In genomic region chr10:116947838-116948529, GRCh38 we compare ENCODE assay signal across 8 cellular contexts. TPM values are rescaled to one million over a fixed set of nuclear protein-coding genes. Genes with fewer than 3 reads are reported as not detected.
DNase-seq lines count a peak whose midpoint lies in the region; ATAC-seq and TF ChIP-seq lines count a peak whose summit lies in the region.

No MANE protein-coding gene starts in this region.

- no peaks in the 10 kb centered on the region for H3K4me1 Mint-ChIP-seq in activated T-helper 2 cell treated with anti-CD3 and anti-CD28 coated beads, Interferon-gamma antibody, Interleukin-2, Interleukin-4, amounts not matched to agents 10 μg/mL and 5 μg/mL and 100 μg/mL, durations not matched to agents 14 hours and 24 hours and 36 hours (ENCODE audit: low read depth)

- no peaks in the 10 kb centered on the region for H3K27me3 Mint-ChIP-seq in activated T-helper 2 cell treated with anti-CD3 and anti-CD28 coated beads, Interferon-gamma antibody, Interleukin-2, Interleukin-4, amounts not matched to agents 10 μg/mL and 5 μg/mL and 100 μg/mL, durations not matched to agents 14 hours and 24 hours and 36 hours (ENCODE audit: low read depth)

- H3K4me3 Mint-ChIP-seq in activated T-helper 2 cell treated with anti-CD3 and anti-CD28 coated beads, Interferon-gamma antibody, Interleukin-2, Interleukin-4, amounts not matched to agents 10 μg/mL and 5 μg/mL and 100 μg/mL, durations not matched to agents 14 hours and 24 hours and 36 hours (ENCODE audit: low read depth), result no peak overlapping the region

- intact Hi-C loops in activated T-helper 2 cell treated with anti-CD3 and anti-CD28 coated beads, Interferon-gamma antibody, Interleukin-2, Interleukin-4, amounts not matched to agents 10 μg/mL and 5 μg/mL and 100 μg/mL, durations not matched to agents 14 hours and 24 hours and 36 hours (cut with micrococcal nuclease), result no loop called here

- no peaks in the 10 kb centered on the region for H3K36me3 Mint-ChIP-seq in activated T-helper 2 cell treated with anti-CD3 and anti-CD28 coated beads, Interferon-gamma antibody, Interleukin-2, Interleukin-4, amounts not matched to agents 10 μg/mL and 5 μg/mL and 100 μg/mL, durations not matched to agents 14 hours and 24 hours and 36 hours (ENCODE audit: low read depth)

- DNase-seq in AG20443 (ENCODE audit: low spot score) (peak; percentile 9), iPS-NIHi7 (ENCODE audit: extremely low spot score) (peak; percentile 49), C1 segment of cervical spinal cord (lab: John Stamatoyannopoulos, UW) (no peak), NCI-H82 (lab: John Stamatoyannopoulos, UW) (no peak)
- DNase-seq in activated T-helper 2 cell treated with anti-CD3 and anti-CD28 coated beads, Interferon-gamma antibody, Interleukin-2, Interleukin-4, amounts not matched to agents 10 μg/mL and 5 μg/mL and 100 μg/mL, durations not matched to agents 14 hours and 24 hours and 36 hours (ENCODE audit: low spot score), result no peak
- no peak for DNase-seq in activated naive CD4-positive, alpha-beta T cell (lab: John Stamatoyannopoulos, UW)

- H3K9me3 Mint-ChIP-seq in activated T-helper 2 cell treated with anti-CD3 and anti-CD28 coated beads, Interferon-gamma antibody, Interleukin-2, Interleukin-4, amounts not matched to agents 10 μg/mL and 5 μg/mL and 100 μg/mL, durations not matched to agents 14 hours and 24 hours and 36 hours, result no peaks in the 10 kb centered on the region

- peak overlapping the region; percentile 3; the same call in 1 of the 2 replicates for H3K4me3 ChIP-seq in WI38 (ENCODE audit: low read depth, low read length)

- no peak for TF ChIP-seq CTCF in WI38 (IDR thresholded peaks at IDR 0.05; ENCODE audit: low read depth, low read length)

- peak; percentile 49 for ATAC-seq in HG03520 (IDR thresholded peaks at IDR 0.05; ENCODE audit: unreplicated experiment)

- no peak overlapping the region for H3K27ac Mint-ChIP-seq in activated T-helper 2 cell treated with anti-CD3 and anti-CD28 coated beads, Interferon-gamma antibody, Interleukin-2, Interleukin-4, amounts not matched to agents 10 μg/mL and 5 μg/mL and 100 μg/mL, durations not matched to agents 14 hours and 24 hours and 36 hours

RNA-seq across cellular contexts. Expression of gene SHTN1, which starts 57.0 kb away (rescaled TPM):
- not detected in 2 replicates for total RNA-seq in activated T-helper 2 cell treated with anti-CD3 and anti-CD28 coated beads, Interferon-gamma antibody, Interleukin-2, Interleukin-4, amounts not matched to agents 10 μg/mL and 5 μg/mL and 100 μg/mL, durations not matched to agents 14 hours and 24 hours and 36 hours

Comparison
In these comparisons a context has a peak if more than half of its experiments do, and no peak if none do; other contexts are left out.
1. DNase-seq: peak in AG20443 (single experiment) and iPS-NIHi7 (single experiment); none in C1 segment of cervical spinal cord (0 of 14), activated T-helper 2 cell treated with anti-CD3 and anti-CD28 coated beads, Interferon-gamma antibody, Interleukin-2, Interleukin-4, amounts not matched to agents 10 μg/mL and 5 μg/mL and 100 μg/mL, durations not matched to agents 14 hours and 24 hours and 36 hours (single experiment), activated naive CD4-positive, alpha-beta T cell (0 of 4) and NCI-H82 (single experiment).